ENCODE assay signal across 27 cellular contexts in the genomic region with DNA sequence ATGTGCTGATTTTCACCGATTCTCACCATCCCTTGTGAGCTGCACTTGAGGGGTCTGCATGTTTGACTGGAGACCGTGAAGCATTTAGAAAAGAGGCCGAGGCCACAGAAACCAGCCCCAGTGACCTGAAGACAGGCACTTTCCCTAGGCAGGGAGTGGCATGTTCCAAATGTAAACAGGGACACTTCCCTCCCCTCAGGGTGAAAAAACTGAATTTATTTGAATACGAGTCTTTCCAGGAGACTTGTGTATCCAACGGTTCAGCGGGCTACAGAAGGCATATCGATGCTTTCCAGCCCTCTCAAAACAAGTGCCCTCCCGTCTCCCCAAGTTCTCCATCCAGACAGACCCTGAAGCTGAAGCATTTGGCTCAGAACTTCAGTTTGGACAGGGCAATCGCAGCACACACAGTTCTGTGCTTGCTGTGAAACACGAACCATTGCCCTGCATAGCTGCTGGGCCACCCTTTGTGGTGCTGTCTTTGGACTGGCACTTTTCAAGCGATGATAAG.
DNase-seq lines count a peak whose midpoint lies in the region; ATAC-seq and TF ChIP-seq lines count a peak whose summit lies in the region.
"Had no signal": no experiment of that assay in that cellular context is flagged by ENCODE, and none has a peak within 500 bp of the region (broad histone marks: within the 10 kb centered on the region; RNA-seq: fewer than 3 reads in every experiment).

No MANE protein-coding gene starts in this region.

- peaks cover 79% of the 10 kb centered on the region for H3K4me1 ChIP-seq in HUES48 (ENCODE audit: control insufficient read depth, insufficient read depth, low read length)
- H3K4me1 ChIP-seq: BE2C, SJSA1 had no signal

- no peak overlapping the region; the same call in 1 of the 2 replicates for H3K9ac ChIP-seq in HUES48 (ENCODE audit: low read depth, low read length)

- H3K36me3 Mint-ChIP-seq in nephron progenitor cell (ENCODE audit: low read depth) = no peaks in the 10 kb centered on the region
- H3K36me3 Mint-ChIP-seq: CD14-positive monocyte had no signal

- no peak overlapping the region for H3K4me3 Mint-ChIP-seq in nephron progenitor cell
- H3K4me3 Mint-ChIP-seq: CD14-positive monocyte; CD8-positive, alpha-beta memory T cell had no signal

- H3K9me3 ChIP-seq in HUES48 (ENCODE audit: control insufficient read depth, insufficient read depth, low read length) = no peaks in the 10 kb centered on the region
- H3K9me3 ChIP-seq: BE2C, SJSA1 had no signal

- TF ChIP-seq CTCF in astrocyte of the cerebellum (IDR thresholded peaks at IDR 0.05; ENCODE audit: low read depth, low read length, missing control alignments) (no peak), nephron progenitor cell (IDR thresholded peaks at IDR 0.05) (no peak)

- H3K27ac ChIP-seq in HUES48 (ENCODE audit: low read depth, low read length) = peak overlapping the region; percentile 0
- H3K27ac ChIP-seq: SJSA1 had no signal

- in situ Hi-C loops in astrocyte of the cerebellum (cut with HindIII; ENCODE audit: low sequenced_read_pairs) = no loop called here

- no peaks in the 10 kb centered on the region for H3K9me3 Mint-ChIP-seq in nephron progenitor cell
- H3K9me3 Mint-ChIP-seq: CD14-positive monocyte; CD8-positive, alpha-beta memory T cell had no signal

- peak overlapping the region; percentile 65 for H3K27ac Mint-ChIP-seq in nephron progenitor cell
- H3K27ac Mint-ChIP-seq: CD14-positive monocyte; CD8-positive, alpha-beta memory T cell had no signal

- no peak for ATAC-seq in HG03039 (IDR thresholded peaks at IDR 0.05; ENCODE audit: unreplicated experiment)
- no peak for ATAC-seq in GM19463 (IDR thresholded peaks at IDR 0.05; ENCODE audit: unreplicated experiment)
- no peak for ATAC-seq in GM21381 (IDR thresholded peaks at IDR 0.05; ENCODE audit: unreplicated experiment)
- ATAC-seq: HCT116 had no signal

- H3K36me3 ChIP-seq in HUES48 (ENCODE audit: control insufficient read depth, insufficient read depth, low read length) = no peaks in the 10 kb centered on the region
- H3K36me3 ChIP-seq: BE2C, SJSA1 had no signal

- DNase-seq in NCI-H2081 (lab: John Stamatoyannopoulos, UW) (peak; percentile 61 to 73), NCI-H2081 treated with DMSO at 0.1 percent for 48 hours (lab: John Stamatoyannopoulos, UW) (no peak), astrocyte of the cerebellum (ENCODE audit: low read depth) (no peak), nephron progenitor cell (no peak)
- DNase-seq: 8988T; ACHN; BE2C; CD8-positive, alpha-beta memory T cell; DMS 273 treated with DMSO at 0.1 percent for 48 hours; DMS79 treated with DMSO at 0.1 percent for 48 hours; GOT3; KBM-7; MV-4-11; NCI-H1105; NCI-H1436 treated with DMSO at 0.1 percent for 48 hours; NCI-H187 treated with DMSO at 0.1 percent for 48 hours; NCI-H524 treated with DMSO at 0.1 percent for 48 hours; NK-92 treated with Interleukin-12 subunit alpha and Interleukin-12 subunit beta, amount 100 ng/mL, for 24 hours; Right ventricle myocardium superior; RPMI8226 had no signal

- no peaks in the 10 kb centered on the region for H3K27me3 ChIP-seq in HUES48 (ENCODE audit: control insufficient read depth, insufficient read depth, low read length)

- H3K4me3 ChIP-seq in HUES48 (ENCODE audit: low read depth, low read length) (no peak overlapping the region), astrocyte of the cerebellum (ENCODE audit: low read depth, low read length) (peak overlapping the region; percentile 1)
- H3K4me3 ChIP-seq: SJSA1 had no signal

- peaks cover 47% of the 10 kb centered on the region for H3K4me1 Mint-ChIP-seq in nephron progenitor cell
- H3K4me1 Mint-ChIP-seq: CD14-positive monocyte had no signal

- peaks cover 2% of the 10 kb centered on the region for H3K27me3 Mint-ChIP-seq in nephron progenitor cell (ENCODE audit: low read depth, poor library complexity)

Comparison
In these comparisons a context has a peak if more than half of its experiments do, and no peak if none do; other contexts are left out.
1. DNase-seq: peak in NCI-H2081 (2 of 2); none in NCI-H2081 treated with DMSO at 0.1 percent for 48 hours (single experiment), astrocyte of the cerebellum (single experiment) and nephron progenitor cell (single experiment).